Comparison of ENCODE assay signal across 8 cellular contexts in the genomic region with DNA sequence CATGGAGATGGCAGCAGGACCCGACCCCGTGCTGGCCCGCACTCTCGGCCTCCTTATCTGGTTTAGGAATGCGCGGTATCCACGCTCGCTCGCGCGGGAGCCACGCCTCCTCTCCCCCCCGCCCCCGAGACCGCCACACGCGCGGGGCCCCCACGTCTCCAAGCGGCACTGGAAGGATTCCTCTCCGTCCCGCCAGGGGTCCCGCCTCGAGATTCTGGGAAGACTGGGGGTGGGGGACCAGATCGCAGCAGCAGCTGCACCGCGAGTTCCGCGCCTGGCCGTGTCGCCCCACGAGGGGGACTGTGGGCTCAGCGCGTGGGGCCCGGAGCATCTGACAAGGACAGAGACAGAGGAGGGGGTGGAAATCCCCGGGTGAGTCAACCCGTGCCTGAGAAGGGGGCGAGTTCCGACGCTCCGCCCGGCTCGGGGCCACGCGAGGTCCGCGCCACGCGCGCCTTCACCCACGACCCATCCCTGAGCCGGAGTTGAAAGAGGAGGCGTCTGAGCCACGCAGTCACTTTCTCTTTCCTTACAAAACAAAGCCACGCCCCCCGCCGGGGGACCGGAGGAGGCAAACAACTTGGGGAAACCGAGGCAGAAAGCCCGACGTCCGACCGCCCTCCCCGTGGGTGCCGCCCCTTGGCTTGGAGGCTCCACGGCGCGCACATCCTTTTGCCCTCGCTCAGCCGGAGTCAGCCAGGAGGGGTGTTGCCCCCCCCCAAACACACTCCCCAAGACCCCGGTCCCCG. TPM values are rescaled to one million over a fixed set of nuclear protein-coding genes. Genes with fewer than 3 reads are reported as not detected.
DNase-seq lines count a peak whose midpoint lies in the region; ATAC-seq and TF ChIP-seq lines count a peak whose summit lies in the region.

No MANE protein-coding gene starts in this region.

- peak overlapping the region; percentile 77 for H3K27ac ChIP-seq in MM.1S (ENCODE audit: low read length)
- peak overlapping the region; percentile 65 to 72 for H3K27ac ChIP-seq in tibial artery

- H3K9me3 ChIP-seq in MM.1S (replicated peaks; ENCODE audit: insufficient read depth, low read length) (no peaks in the 10 kb centered on the region), tibial artery (no peaks in the 10 kb centered on the region)

- peaks cover 36% of the 10 kb centered on the region for H3K4me1 ChIP-seq in MM.1S (ENCODE audit: low read length)
- peaks cover 0 to 36% (median 17%) of the 10 kb centered on the region in 4 donors for H3K4me1 ChIP-seq in tibial artery

- peak overlapping the region; percentile 70 for H2AFZ ChIP-seq in MM.1S (ENCODE audit: low read length)

- intact Hi-C loops in tibial artery (cut with DNase I; ENCODE audit: low total_unique reads): no loop called here

- H3F3A ChIP-seq in MM.1S (ENCODE audit: insufficient read depth, low read length): peaks cover 21% of the 10 kb centered on the region

- H3K79me2 ChIP-seq in MM.1S (ENCODE audit: low read length): peaks cover 54% of the 10 kb centered on the region

- peak overlapping the region; percentile 96 for H3K4me2 ChIP-seq in MM.1S (ENCODE audit: low read depth, low read length)

- H3K9ac ChIP-seq in MM.1S (ENCODE audit: low read length): peak overlapping the region; percentile 96

- H3K36me3 ChIP-seq in MM.1S (replicated peaks; ENCODE audit: insufficient read depth, low read length): no peaks in the 10 kb centered on the region
- H3K36me3 ChIP-seq in tibial artery: no peaks in the 10 kb centered on the region

- DNase-seq in MM.1S: no peak
- peak; percentile 63 to 68 for DNase-seq in activated T-cell treated with anti-CD3 and anti-CD28 coated beads, Interleukin-2, amount 50 U/mL, for 48 hours
- DNase-seq in fibroblast of peridontal ligament (ENCODE audit: extremely low read depth): peak; percentile 41
- DNase-seq in omental fat pad (ENCODE audit: low spot score): no peak
- peak; percentile 43 to 73 for DNase-seq in tibial artery
- no peak for DNase-seq in NCI-H526 treated with DMSO at 0.1 percent for 48 hours (lab: John Stamatoyannopoulos, UW)

- TF ChIP-seq CTCF in GM12875 (IDR thresholded peaks at IDR 0.05; ENCODE audit: borderline replicate concordance, insufficient read depth, low read depth, low read length) (no peak), MM.1S (IDR thresholded peaks at IDR 0.05; ENCODE audit: low read length) (no peak), omental fat pad (IDR thresholded peaks at IDR 0.05) (no peak), tibial artery (IDR thresholded peaks at IDR 0.05) (no peak)

- H3K27me3 ChIP-seq in MM.1S (replicated peaks; ENCODE audit: insufficient read depth, low read length) (no peaks in the 10 kb centered on the region), tibial artery (no peaks in the 10 kb centered on the region)

- H3K4me3 ChIP-seq in GM12875 (ENCODE audit: low read depth, low read length) (peak overlapping the region; percentile 98), MM.1S (ENCODE audit: low read length) (peak overlapping the region; percentile 94), tibial artery (peak overlapping the region; percentile 66 to 96)

- no peaks in the 10 kb centered on the region for H3K9me2 ChIP-seq in MM.1S (replicated peaks; ENCODE audit: insufficient read depth, low read length)

- ATAC-seq in omental fat pad (ENCODE audit: low FRiP score): peak; percentile 45
- ATAC-seq in GM18519 (IDR thresholded peaks at IDR 0.05; ENCODE audit: low FRiP score, unreplicated experiment): no peak

- no peaks in the 10 kb centered on the region for H4K20me1 ChIP-seq in MM.1S (ENCODE audit: insufficient read depth, low read length)

RNA-seq across cellular contexts. Expression of a gene that starts 0.8 kb away (rescaled TPM):
- total RNA-seq in omental fat pad: 10 to 100 TPM; 15.1 to 16.8 (median 15.9) TPM

RNA-seq across cellular contexts. Expression of a gene that starts 21.7 kb away (rescaled TPM):
- total RNA-seq in omental fat pad: 10 to 100 TPM; 44.6 to 73.3 (median 65.7) TPM

RNA-seq across cellular contexts. Expression of a gene that starts 35.6 kb away (rescaled TPM):
- 10 to 100 TPM; 38.4 to 84.7 (median 50.2) TPM for total RNA-seq in omental fat pad

RNA-seq across cellular contexts. Expression of a gene that starts 40.6 kb away (rescaled TPM):
- 100 to 1,000 TPM in 2 of 4 donors, 10 to 100 TPM in 2; 20.7 to 286 (median 81.0) TPM for total RNA-seq in omental fat pad

RNA-seq across cellular contexts. Expression of a gene that starts 56.4 kb away (rescaled TPM):
- total RNA-seq in omental fat pad: 1 to 10 TPM in 3 of 4 donors, under 1 TPM in 1; 0.82 to 7.5 (median 2.0) TPM

Comparison
In these comparisons a context has a peak if more than half of its experiments do, and no peak if none do; other contexts are left out.
1. DNase-seq: peak in activated T-cell treated with anti-CD3 and anti-CD28 coated beads, Interleukin-2, amount 50 U/mL, for 48 hours (2 of 2), fibroblast of peridontal ligament (single experiment) and tibial artery (2 of 2); none in MM.1S (single experiment), omental fat pad (single experiment) and NCI-H526 treated with DMSO at 0.1 percent for 48 hours (single experiment).
2. Peak in every context shown above with its lines, with median percentiles within 50 percentile points of each other: H3K4me3 ChIP-seq.